ENCODE assay signal across 1 cellular context in genomic region chrX:154724999-154725756, GRCh38.
TF ChIP-seq lines count a peak whose summit lies in the region.

No MANE protein-coding gene starts in this region.

TF ChIP-seq in WTC11, 78 proteins besides CTCF, POLR2A, EP300 and RAD21 (continued from another document):
- no peak for TF ChIP-seq ZNF532 (CRISPR knock-in tag; IDR thresholded peaks at IDR 0.05; ENCODE audit: borderline replicate concordance)
- TF ChIP-seq CREM (CRISPR knock-in tag; IDR thresholded peaks at IDR 0.05): no peak
- no peak for TF ChIP-seq HMGA2 (CRISPR knock-in tag; IDR thresholded peaks at IDR 0.05)
- no peak for TF ChIP-seq ZNF671 (CRISPR knock-in tag; IDR thresholded peaks at IDR 0.05)
